Comparison of ENCODE assay signal across 8 cellular contexts in the genomic region with DNA sequence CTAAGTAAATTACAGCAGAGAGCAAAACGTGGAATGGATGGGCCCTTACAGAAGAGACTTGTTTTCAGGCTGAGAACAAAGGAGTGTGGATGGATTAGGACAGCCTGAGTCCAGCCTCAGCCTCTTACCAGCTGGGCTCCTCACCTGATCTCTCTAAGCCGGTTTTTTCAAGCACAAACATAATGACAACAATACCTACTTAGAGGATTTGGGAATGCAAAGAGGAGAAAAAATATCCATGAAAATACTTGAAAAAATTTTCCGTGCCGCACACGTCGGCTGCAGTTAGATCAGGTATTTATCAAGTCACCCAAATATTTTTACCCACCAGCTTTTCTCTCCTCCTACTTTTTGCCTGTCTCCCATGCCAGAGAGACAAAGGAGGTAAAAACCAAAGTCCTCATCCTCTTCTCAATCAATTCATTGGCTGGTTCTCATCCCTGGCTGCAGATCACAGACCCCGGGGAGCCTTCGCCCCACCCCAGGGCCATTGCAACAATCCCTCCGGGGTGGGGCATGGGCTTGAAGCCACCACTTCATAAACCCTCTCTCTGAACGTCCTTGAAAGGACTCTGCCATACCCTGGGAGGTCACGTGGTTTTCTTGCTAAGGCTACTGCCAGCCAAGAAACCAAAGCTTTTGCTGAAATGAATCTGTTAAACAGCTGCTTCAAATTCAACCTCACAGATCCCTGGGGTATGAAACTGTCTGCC. TPM values are rescaled to one million over a fixed set of nuclear protein-coding genes. Genes with fewer than 3 reads are reported as not detected.
DNase-seq lines count a peak whose midpoint lies in the region; ATAC-seq and TF ChIP-seq lines count a peak whose summit lies in the region.

No MANE protein-coding gene starts in this region.

- no peak overlapping the region for H3K4me3 Mint-ChIP-seq in mesothelial cell of epicardium
- H3K4me3 Mint-ChIP-seq in natural killer cell, result no peak overlapping the region

- intact Hi-C loops in body of pancreas (cut with DNase I), result no loop called here
- intact Hi-C loops in natural killer cell (cut with micrococcal nuclease), result no loop called here

- H3K36me3 Mint-ChIP-seq in mesothelial cell of epicardium (no peaks in the 10 kb centered on the region), natural killer cell (no peaks in the 10 kb centered on the region)

- peak overlapping the region; percentile 2 to 60 (median 46) for H3K27ac ChIP-seq in body of pancreas

- no peaks in the 10 kb centered on the region for H3K36me3 ChIP-seq in body of pancreas (replicated peaks in 1 of 2; ENCODE audit: insufficient read depth in 1 of 2, low read depth in 2 of 2)

- H3K4me1 ChIP-seq in body of pancreas, result peaks cover 14% of the 10 kb centered on the region

- no peaks in the 10 kb centered on the region for H3K27me3 ChIP-seq in body of pancreas

- ATAC-seq in body of pancreas (peak; percentile 85), natural killer cell (no peak)

- peaks cover 13% of the 10 kb centered on the region for H3K4me1 Mint-ChIP-seq in mesothelial cell of epicardium
- no peaks in the 10 kb centered on the region for H3K4me1 Mint-ChIP-seq in natural killer cell

- TF ChIP-seq CTCF in AG09319 (IDR thresholded peaks at IDR 0.05; ENCODE audit: low read depth, low read length) (no peak), body of pancreas (IDR thresholded peaks at IDR 0.05) (no peak), mesothelial cell of epicardium (IDR thresholded peaks at IDR 0.05; ENCODE audit: unreplicated experiment) (no peak), natural killer cell (IDR thresholded peaks at IDR 0.05) (no peak)

- DNase-seq in AG09319 (ENCODE audit: extremely low read depth, low read depth) (peak; percentile 69), NCI-H128 (lab: John Stamatoyannopoulos, UW; ENCODE audit: unreplicated experiment) (peak; percentile 57), body of pancreas (peak; percentile 39 to 63 (median 62)), mesothelial cell of epicardium (ENCODE audit: low spot score in 2 of 2, unreplicated experiment in 2 of 2) (no peak), cortex of kidney (lab: John Stamatoyannopoulos, UW) (no peak), T-helper 1 cell (no peak), cerebellum (ENCODE audit: low spot score) (no peak), natural killer cell (no peak)

- H3K27me3 Mint-ChIP-seq in mesothelial cell of epicardium (ENCODE audit: low read depth) (no peaks in the 10 kb centered on the region), natural killer cell (ENCODE audit: low read depth in 2 of 2) (no peaks in the 10 kb centered on the region)

- no peak overlapping the region for H3K4me3 ChIP-seq in body of pancreas

- peak overlapping the region; percentile 77 for H3K27ac Mint-ChIP-seq in mesothelial cell of epicardium
- H3K27ac Mint-ChIP-seq in natural killer cell, result no peak overlapping the region

- H3K9me3 Mint-ChIP-seq in mesothelial cell of epicardium (no peaks in the 10 kb centered on the region), natural killer cell (no peaks in the 10 kb centered on the region)

- 15 to 19% methylated on average over 10 to 11 of the region's 11 CpGs for WGBS in body of pancreas, 2 donors

- TF ChIP-seq POLR2A in body of pancreas (IDR thresholded peaks at IDR 0.05), result no peak

- H3K9me3 ChIP-seq in body of pancreas, result no peaks in the 10 kb centered on the region

RNA-seq across cellular contexts. Expression of gene GTF2I, which starts 29.7 kb away (rescaled TPM):
- total RNA-seq in body of pancreas (100 to 1,000 TPM in 1 of 2 donors, 10 to 100 TPM in 1; 96.2 to 117 TPM), mesothelial cell of epicardium (433 to 438 TPM (median 435 TPM) in 3 replicates), cerebellum (328 TPM), natural killer cell (100 to 1,000 TPM; 153 to 222 (median 188) TPM)

Comparison
In these comparisons a context has a peak if more than half of its experiments do, and no peak if none do; other contexts are left out.
1. DNase-seq: peak in AG09319 (single experiment), NCI-H128 (single experiment) and body of pancreas (4 of 4); none in mesothelial cell of epicardium (0 of 2), cortex of kidney (single experiment), T-helper 1 cell (0 of 5), cerebellum (single experiment) and natural killer cell (single experiment).